In genomic region chr7:30240401-30240800, GRCh38 we compare ENCODE assay signal across 17 cellular contexts. TPM values are rescaled to one million over a fixed set of nuclear protein-coding genes. Genes with fewer than 3 reads are reported as not detected.
DNase-seq lines count a peak whose midpoint lies in the region; ATAC-seq, FAIRE-seq and TF ChIP-seq lines count a peak whose summit lies in the region.
"Had no signal": no experiment of that assay in that cellular context is flagged by ENCODE, and none has a peak within 500 bp of the region (broad histone marks: within the 10 kb centered on the region; RNA-seq: fewer than 3 reads in every experiment).

No MANE protein-coding gene starts in this region.

- no peak overlapping the region for H3K4me3 ChIP-seq in GM12878
- H3K4me3 ChIP-seq in parathyroid adenoma (ENCODE audit: low read depth, low read length): no peak overlapping the region
- H3K4me3 ChIP-seq: hepatocyte had no signal

- no peak overlapping the region for H3K27ac ChIP-seq in GM12878 (ENCODE audit: control insufficient read depth, insufficient read depth)
- H3K27ac ChIP-seq in parathyroid adenoma: no peak overlapping the region
- H3K27ac ChIP-seq: brain microvascular endothelial cell, hepatocyte had no signal

- FAIRE-seq in GM12892 (lab: Jason Lieb, UNC) (peak; percentile 24), GM12878 (lab: Jason Lieb, UNC) (no peak), frontal cortex (lab: Jason Lieb, UNC) (no peak)
- FAIRE-seq: endothelial cell of umbilical vein had no signal

- H3K4me2 ChIP-seq in GM12878 (ENCODE audit: control insufficient read depth, insufficient read depth) (peak overlapping the region; percentile 77), parathyroid adenoma (ENCODE audit: low read length) (no peak overlapping the region)
- H3K4me2 ChIP-seq: hepatocyte had no signal

- POLR2A ChIA-PET in GM12878 (lab: Charles Lee): interaction anchor here (0.5 kb wide), 1 partner anchor 18 kb away, joined by 3 read pairs; no protein-coding TSS in a partner anchor

- H4K20me1 ChIP-seq in GM12878 (ENCODE audit: control insufficient read depth, insufficient read depth): no peaks in the 10 kb centered on the region

- CTCF ChIA-PET in GM12878 (lab: Yijun Ruan, JAX): interaction anchor here (0.8 to 3.5 kb wide), 3 partner anchors 28 to 36 kb away, joined by 3 to 12 read pairs (median 5); no protein-coding TSS in a partner anchor

- no peak for DNase-seq in GM12892 (ENCODE audit: insufficient read length)
- peak; percentile 43 for DNase-seq in NAMALWA (ENCODE audit: low spot score)
- no peak for DNase-seq in GM12878 (ENCODE audit: low read depth, low spot score)
- DNase-seq in frontal cortex (ENCODE audit: low spot score in 2 of 2): no peak
- DNase-seq in activated naive CD4-positive, alpha-beta T cell (lab: John Stamatoyannopoulos, UW): no peak
- DNase-seq: activated CD4-positive, CD25-positive, alpha-beta regulatory T cell; activated T-cell treated with anti-CD3 and anti-CD28 coated beads, Interleukin-2, amount 50 U/mL, for 24 hours; brain microvascular endothelial cell; CD4-positive, alpha-beta memory T cell; H9; midbrain; posterior cingulate gyrus; stimulated activated CD4-positive, alpha-beta T cell treated with anti-CD3 and anti-CD28 coated beads, Interleukin-2, amount 100 ng/mL, for 24 hours had no signal

- H3K79me2 ChIP-seq in GM12878 (ENCODE audit: control insufficient read depth, insufficient read depth, low read length) (no peaks in the 10 kb centered on the region), parathyroid adenoma (no peaks in the 10 kb centered on the region)
- H3K79me2 ChIP-seq: hepatocyte had no signal

- H3K9ac ChIP-seq in GM12878 (ENCODE audit: control insufficient read depth, insufficient read depth, low read length) (no peak overlapping the region), parathyroid adenoma (no peak overlapping the region)

- in situ Hi-C loops in GM12878 (cut with MboI): no loop called here

- BruUV-seq in GM12878 (replicated peaks; lab: Mats Ljungman, UMichigan): no TSS peak

- TF ChIP-seq CTCF in GM12878 (IDR thresholded peaks at IDR 0.05 in 2 of 3, conservative IDR thresholded peaks at IDR 0.05 in 1 of 3; ENCODE audit: control insufficient read depth in 2 of 3, extremely low read depth in 1 of 3, insufficient read depth in 1 of 3, low read depth in 3 of 3, low read length in 3 of 3): no peak
- TF ChIP-seq CTCF in parathyroid adenoma (IDR thresholded peaks at IDR 0.05): no peak

- H3K27me3 ChIP-seq in GM12878 (replicated peaks in 1 of 2; ENCODE audit: control insufficient read depth in 2 of 2, insufficient read depth in 2 of 2, low read length in 1 of 2): no peaks in the 10 kb centered on the region
- no peaks in the 10 kb centered on the region for H3K27me3 ChIP-seq in parathyroid adenoma (ENCODE audit: control insufficient read depth, insufficient read depth, low read length)
- H3K27me3 ChIP-seq: brain microvascular endothelial cell, hepatocyte had no signal

- H3K36me3 ChIP-seq in GM12878 (ENCODE audit: control insufficient read depth in 2 of 2, insufficient read depth in 2 of 2, low read length in 1 of 2): no peaks in the 10 kb centered on the region
- H3K36me3 ChIP-seq in parathyroid adenoma (ENCODE audit: control insufficient read depth, insufficient read depth, low read length): no peaks in the 10 kb centered on the region
- H3K36me3 ChIP-seq: brain microvascular endothelial cell had no signal

- H2AFZ ChIP-seq in GM12878 (ENCODE audit: control insufficient read depth, low read depth, low read length) (no peak overlapping the region), parathyroid adenoma (peak overlapping the region; percentile 25)
- H2AFZ ChIP-seq: hepatocyte had no signal

- RAD21 ChIA-PET in GM12878 (lab: Charles Lee; ENCODE audit: unreplicated experiment): interaction anchor here (0.6 to 3.1 kb wide), 10 partner anchors 12 to 499 kb away, joined by 3 to 17 read pairs (median 4); no protein-coding TSS in a partner anchor

- ATAC-seq in GM12878: peak; percentile 68
- no peak for ATAC-seq in GM19397 (IDR thresholded peaks at IDR 0.05; ENCODE audit: unreplicated experiment)

- SMC1A ChIA-PET in GM12878 (lab: Charles Lee; ENCODE audit: uncharacterized antibody, unreplicated experiment): interaction anchor here (0.8 to 3.8 kb wide), 11 partner anchors 12 to 76 kb away, joined by 3 to 14 read pairs (median 7); partner anchors contain the start of gene ZNRF2

- no peak for TF ChIP-seq EP300 in GM12878 (IDR thresholded peaks at IDR 0.05; ENCODE audit: borderline replicate concordance in 1 of 2, control insufficient read depth in 1 of 2, low read depth in 2 of 2, low read length in 2 of 2)

- 0% methylated on average over 2 of the region's 2 CpGs for WGBS in GM12878 (ENCODE audit: insufficient coverage, insufficient replicate concordance, low lambda C conversion rate, missing lambda C conversion rate)

- H3K9me3 ChIP-seq in GM12878 (replicated peaks; ENCODE audit: control insufficient read depth, insufficient read depth, low read length) (no peaks in the 10 kb centered on the region; the same call in 1 of the 3 replicates), parathyroid adenoma (ENCODE audit: control insufficient read depth, low read length) (no peaks in the 10 kb centered on the region)

- intact Hi-C loops in GM12878 (cut with micrococcal nuclease; ENCODE audit: unreplicated experiment): no loop called here

- no peak for TF ChIP-seq POLR2A in GM12892 (IDR thresholded peaks at IDR 0.05; ENCODE audit: low read depth, low read length)
- TF ChIP-seq POLR2A in GM12878 (IDR thresholded peaks at IDR 0.05; ENCODE audit: low read depth, low read length): no peak

- TF ChIP-seq RAD21 in GM12878 (IDR thresholded peaks at IDR 0.05; ENCODE audit: insufficient read depth, low read depth, low read length): no peak

- H3K4me1 ChIP-seq in GM12878 (ENCODE audit: control insufficient read depth, insufficient read depth, low read length) (peaks cover 27% of the 10 kb centered on the region), parathyroid adenoma (peaks cover 34% of the 10 kb centered on the region)

TF ChIP-seq in GM12878, 131 proteins besides CTCF, POLR2A, EP300 and RAD21:
- TF ChIP-seq PAX8 (IDR thresholded peaks at IDR 0.05) (no peak), IKZF1 (conservative IDR thresholded peaks at IDR 0.05) (peak; percentile 66; the same call in 1 of the 2 replicates), STAT3 (IDR thresholded peaks at IDR 0.05; ENCODE audit: low read depth, low read length) (no peak), RUNX3 (IDR thresholded peaks at IDR 0.05; ENCODE audit: low read length) (peak; percentile 87), MTA2 (IDR thresholded peaks at IDR 0.05; ENCODE audit: low read depth) (peak; percentile 57), BCL11A (IDR thresholded peaks at IDR 0.05; ENCODE audit: low read depth, low read length) (peak; percentile 41; the same call in 1 of the 2 replicates), NR2F1 (conservative IDR thresholded peaks at IDR 0.05) (peak; percentile 97), ZSCAN29 (IDR thresholded peaks at IDR 0.05) (no peak), PAX5 (IDR thresholded peaks at IDR 0.05; ENCODE audit: borderline replicate concordance, low read depth, low read length) (0 out of 2 replicates have a peak, but pooled peaks have one; percentile 16), CEBPB (IDR thresholded peaks at IDR 0.05; ENCODE audit: borderline replicate concordance in 1 of 2, low read depth in 2 of 2, low read length in 2 of 2) (no peak), IKZF2 (IDR thresholded peaks at IDR 0.05) (peak; percentile 55 to 74; a peak in 3 of 4 replicates)

RNA-seq across cellular contexts. Expression of gene ZNRF2, which starts 44.0 kb away (rescaled TPM):
- 7.7 TPM for polyA plus RNA-seq in GM12892 (2012; ENCODE audit: missing spikeins)
- total RNA-seq in GM12878 (2013; cell fraction: nucleolus; rRNA removed): 35.6 and 39.6 TPM in 2 replicates
- total RNA-seq in GM12878 (2014; rRNA removed) (20.1 and 20.4 TPM in 2 replicates), GM12878 (2014; rRNA removed; fragmentation: Illumina TruSeq; extraction: Trizol) (10.2 and 11.8 TPM in 2 replicates), GM12878 (2021) (16.1 and 16.8 TPM in 2 replicates), frontal cortex (57.1 TPM)
- polyA plus RNA-seq in GM12878 (2011; ENCODE audit: low read depth): 2.0 TPM
- polyA plus RNA-seq in GM12878 (2011; rRNA removed) (9.3 and 15.3 TPM in 2 replicates), GM12878 (2014; fragmentation: Illumina TruSeq; extraction: Trizol) (10.5 and 12.9 TPM in 2 replicates), GM12878 (2014; fragmentation: Nextera tagmentation; extraction: Ambion mirVana) (1 to 10 TPM; 3.1 to 4.0 TPM), GM12878 (2014; rRNA removed) (9.6 and 9.7 TPM in 2 replicates), GM12878 (2016; fragmentation: Nextera tagmentation; extraction: Ambion mirVana) (1 to 10 TPM; 1.2 to 1.6 TPM)
- polyA plus RNA-seq in GM12878 (2011; cell fraction: cytosol; rRNA removed): 3.2 and 3.8 TPM in 2 replicates
- 4.7 and 4.9 TPM in 2 replicates for polyA plus RNA-seq in GM12878 (2011; cell fraction: nucleus; rRNA removed)
- polyA plus RNA-seq in GM12878 (2012): 5.0 and 5.9 TPM in 2 replicates
- polyA minus RNA-seq in GM12878 (2011; rRNA and poly(A)+ RNA removed): 5.7 and 8.9 TPM in 2 replicates
- 4.8 and 4.9 TPM in 2 replicates for polyA minus RNA-seq in GM12878 (2011; cell fraction: cytosol; rRNA and poly(A)+ RNA removed)
- polyA minus RNA-seq in GM12878 (2011; cell fraction: nucleus; rRNA and poly(A)+ RNA removed): 19.3 and 41.0 TPM in 2 replicates
